10 cellular contexts compared by ENCODE assay signal in the genomic region with DNA sequence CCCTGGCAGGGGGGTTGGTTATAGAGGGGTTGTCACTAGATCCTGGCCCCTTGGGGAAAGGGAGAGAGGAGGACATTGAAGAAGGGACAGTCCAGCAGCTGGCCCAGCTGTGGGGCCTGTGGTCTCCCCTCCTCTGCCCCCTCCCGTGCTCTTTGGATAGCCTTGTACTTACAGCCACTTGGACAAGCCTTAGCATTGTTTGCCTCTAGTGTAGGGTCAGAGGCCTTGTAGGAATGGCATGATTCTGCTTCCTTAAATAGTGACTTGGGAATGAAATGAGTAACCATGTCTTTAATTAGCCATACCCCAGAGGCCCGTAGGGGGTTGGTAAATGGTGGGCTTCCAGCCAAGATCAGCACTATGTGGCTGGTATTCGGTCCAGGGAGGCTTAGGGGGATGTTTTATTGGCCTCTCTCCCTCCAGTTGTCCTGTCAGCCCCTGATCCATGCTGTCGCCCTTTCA.
A peak's percentile ranks its signal among the peaks of the same experiment; 100 is the strongest.
DNase-seq lines count a peak whose midpoint lies in the region; ATAC-seq and TF ChIP-seq lines count a peak whose summit lies in the region.
"Had no signal": no experiment of that assay in that cellular context is flagged by ENCODE, and none has a peak within 500 bp of the region (broad histone marks: within the 10 kb centered on the region; RNA-seq: fewer than 3 reads in every experiment).

No MANE protein-coding gene starts in this region.

- H3K4me3 ChIP-seq in fibroblast of villous mesenchyme (ENCODE audit: low read depth, low read length) (no peak overlapping the region), psoas muscle (no peak overlapping the region)

- no peaks in the 10 kb centered on the region for H3K9me3 ChIP-seq in psoas muscle

- in situ Hi-C loops in SK-MEL-5 (cut with HindIII; ENCODE audit: low pct_unique_long_range_greater_than_20kb, low sequenced_read_pairs), result no loop called here

- peaks cover 16% of the 10 kb centered on the region for H3K4me1 ChIP-seq in psoas muscle

- intact Hi-C loops in psoas muscle (cut with DNase I), result loop anchor here in 1 of 2 donors (5.0 kb wide), 2 partner anchors 127 to 472 kb away; partner anchors contain the start of gene KLF3

- TF ChIP-seq CTCF in fibroblast of villous mesenchyme (IDR thresholded peaks at IDR 0.05; ENCODE audit: insufficient read depth, low read depth, low read length) (no peak), psoas muscle (IDR thresholded peaks at IDR 0.05) (no peak)

- H3K27me3 ChIP-seq in psoas muscle (ENCODE audit: insufficient read depth in 3 of 3, low read length in 2 of 3), result no peaks in the 10 kb centered on the region

- peak; percentile 97 to 99 (median 98) for ATAC-seq in psoas muscle
- ATAC-seq in HG02970 (IDR thresholded peaks at IDR 0.05; ENCODE audit: low FRiP score, unreplicated experiment), result no peak
- ATAC-seq: stimulated activated naive CD8-positive, alpha-beta T cell treated with anti-CD3 and anti-CD28 coated beads, Interleukin-15, Interleukin-2, amounts not matched to agents 100 U/mL and 50 U/mL, for 24 hours had no signal

- H3K36me3 ChIP-seq in psoas muscle (ENCODE audit: insufficient read depth in 1 of 2, low read depth in 1 of 2), result no peaks in the 10 kb centered on the region

- H3K27ac ChIP-seq in psoas muscle, result peak overlapping the region; percentile 74

- WGBS in psoas muscle, 3 donors, result 2 to 10% (median 5%) methylated on average over 4 of the region's 4 CpGs

- DNase-seq in COLO829 (ENCODE audit: low spot score), result peak; percentile 71
- peak; percentile 44 for DNase-seq in SK-MEL-5 (ENCODE audit: low read depth, low spot score)
- DNase-seq in fibroblast of villous mesenchyme (ENCODE audit: low read depth), result peak; percentile 42
- peak; percentile 46 to 79 for DNase-seq in psoas muscle
- DNase-seq in NCI-H2081 (lab: John Stamatoyannopoulos, UW), result no peak
- DNase-seq in D341Med (ENCODE audit: low spot score), result no peak
- no peak for DNase-seq in activated CD8-positive, alpha-beta memory T cell treated with anti-CD3 and anti-CD28 coated beads for 24 hours
- DNase-seq: NCI-H748 treated with DMSO at 0.1 percent for 48 hours; stimulated activated naive CD8-positive, alpha-beta T cell treated with anti-CD3 and anti-CD28 coated beads, Interleukin-15, Interleukin-2, amounts not matched to agents 100 U/mL and 50 U/mL, for 24 hours had no signal

Comparison
In these comparisons a context has a peak if more than half of its experiments do, and no peak if none do; other contexts are left out.
1. DNase-seq: peak in COLO829 (single experiment), SK-MEL-5 (single experiment), fibroblast of villous mesenchyme (single experiment) and psoas muscle (2 of 2); none in NCI-H2081 (0 of 2), D341Med (single experiment) and activated CD8-positive, alpha-beta memory T cell treated with anti-CD3 and anti-CD28 coated beads for 24 hours (single experiment).